8 cellular contexts compared by ENCODE assay signal in genomic region chr5:38666668-38667498, GRCh38.
DNase-seq lines count a peak whose midpoint lies in the region; ATAC-seq and TF ChIP-seq lines count a peak whose summit lies in the region.

No MANE protein-coding gene starts in this region.

- H4K91ac ChIP-seq in H9 (ENCODE audit: insufficient read length, low read depth, low read length) = no peak overlapping the region

- H3K27ac ChIP-seq in 22Rv1 = peak overlapping the region; percentile 60
- no peak overlapping the region for H3K27ac ChIP-seq in H9 (ENCODE audit: insufficient read length, low read depth, low read length)

- no peak overlapping the region for H3K4ac ChIP-seq in H9 (ENCODE audit: low read depth, low read length)

- no peak overlapping the region for H3T11ph ChIP-seq in H9 (ENCODE audit: low read length)

- H2BK5ac ChIP-seq in H9 (ENCODE audit: insufficient read length, low read length) = no peak overlapping the region

- H3K23ac ChIP-seq in H9 (ENCODE audit: insufficient read length, low read depth, low read length) = no peak overlapping the region

- no peak overlapping the region for H3K4me2 ChIP-seq in H9 (ENCODE audit: insufficient read depth, insufficient read length, low read length)

- H2AK5ac ChIP-seq in H9 (ENCODE audit: insufficient read length, low read length) = no peak overlapping the region

- H3K9me3 Mint-ChIP-seq in H9 = no peaks in the 10 kb centered on the region

- H4K5ac ChIP-seq in H9 (ENCODE audit: insufficient read length, low read depth, low read length) = no peak overlapping the region

- TF ChIP-seq CTCF in 22Rv1 (IDR thresholded peaks at IDR 0.05) (peak; percentile 80), H9 (conservative IDR thresholded peaks at IDR 0.05) (peak; percentile 71)

- H2BK20ac ChIP-seq in H9 (ENCODE audit: low read depth, low read length, poor library complexity, severe bottlenecking) = no peak overlapping the region

- H3K18ac ChIP-seq in H9 (ENCODE audit: insufficient read length, low read depth, low read length) = no peak overlapping the region

- DNase-seq in H9 = peak; percentile 46
- peak; percentile 81 for DNase-seq in amniotic epithelial cell (ENCODE audit: low read depth)
- peak; percentile 71 for DNase-seq in iris pigment epithelial cell (ENCODE audit: low read depth)
- DNase-seq in T1000 (lab: John Stamatoyannopoulos, UW) = no peak

- no peak overlapping the region for H2AFZ ChIP-seq in H9 (ENCODE audit: low read length)

- no peak overlapping the region for H2BK120ac ChIP-seq in H9 (ENCODE audit: low read depth, low read length, poor library complexity, severe bottlenecking)

- H3K27ac Mint-ChIP-seq in H9 = no peak overlapping the region

- H3K27me3 ChIP-seq in H9 (ENCODE audit: insufficient read depth, low read length) = no peaks in the 10 kb centered on the region

- no peak overlapping the region for H2BK12ac ChIP-seq in H9 (ENCODE audit: insufficient read length, low read depth, low read length)

- H2BK15ac ChIP-seq in H9 (ENCODE audit: low read depth, low read length) = no peak overlapping the region

- H3K4me1 ChIP-seq in H9 (ENCODE audit: insufficient read depth, low read length) = no peaks in the 10 kb centered on the region; the same call in 1 of the 2 replicates

- H3K4me3 Mint-ChIP-seq in H9 = no peak overlapping the region

- H3K9ac ChIP-seq in H9 (ENCODE audit: extremely low read depth, insufficient read length, low read length) = no peak overlapping the region

- H3K27me3 Mint-ChIP-seq in H9 (ENCODE audit: low read depth) = no peaks in the 10 kb centered on the region

- no peaks in the 10 kb centered on the region for H3K79me2 ChIP-seq in H9 (ENCODE audit: insufficient read depth, low read length)

- no CpG with 5 or more reads among the region's 5 CpGs for WGBS in H9 (ENCODE audit: extremely low coverage, insufficient read length, low lambda C conversion rate)

- H3K23me2 ChIP-seq in H9 (ENCODE audit: insufficient read length, low read depth, low read length, poor library complexity, severe bottlenecking) = no peaks in the 10 kb centered on the region

- H3K56ac ChIP-seq in H9 (ENCODE audit: insufficient read length, low read depth, low read length) = no peak overlapping the region

- H4K8ac ChIP-seq in H9 (replicated peaks; ENCODE audit: insufficient read length, low read depth, low read length) = no peak overlapping the region

- H3K9me3 ChIP-seq in H9 (ENCODE audit: control insufficient read depth, low read depth, low read length) = no peaks in the 10 kb centered on the region

- no peaks in the 10 kb centered on the region for H4K20me1 ChIP-seq in H9 (ENCODE audit: control insufficient read depth, insufficient read depth, insufficient read length)

- H3K79me1 ChIP-seq in H9 (ENCODE audit: insufficient read depth, low read depth, low read length, poor library complexity, severe bottlenecking) = no peaks in the 10 kb centered on the region

- no peaks in the 10 kb centered on the region for H3K36me3 Mint-ChIP-seq in H9 (ENCODE audit: insufficient read depth in 1 of 3, low read depth in 3 of 3)

- H3K4me1 Mint-ChIP-seq in H9 = no peaks in the 10 kb centered on the region

- no peak overlapping the region for H3K14ac ChIP-seq in H9 (ENCODE audit: insufficient read depth, low read length)

- ATAC-seq in HG02798 (IDR thresholded peaks at IDR 0.05; ENCODE audit: poor library complexity, unreplicated experiment) (no peak), GM18861 (IDR thresholded peaks at IDR 0.05; ENCODE audit: unreplicated experiment) (no peak), GM19328 (IDR thresholded peaks at IDR 0.05; ENCODE audit: unreplicated experiment) (no peak)
